In genomic region chr16:14280541-14280940, GRCh38 we compare ENCODE assay signal across 26 cellular contexts.
"Had no signal": no experiment of that assay in that cellular context is flagged by ENCODE, and none has a peak within 500 bp of the region (broad histone marks: within the 10 kb centered on the region; RNA-seq: fewer than 3 reads in every experiment).

No MANE protein-coding gene starts in this region.

- H3K9me3 Mint-ChIP-seq: activated CD4-positive, alpha-beta T cell treated with anti-CD3 and anti-CD28 coated beads, Interleukin-2, amount 10 ng/mL, durations not matched to agents 24 days and 14 days; activated naive CD4-positive, alpha-beta T cell treated with anti-CD3 and anti-CD28 coated beads for 36 hours; activated T-cell treated with anti-CD3 and anti-CD28 coated beads, Interleukin-2, amount 50 U/mL, for 24 hours; activated T-helper 17 cell treated with anti-CD3 and anti-CD28 coated beads, Interleukin-2, amount 50 U/mL, for 72 hours had no signal

- DNase-seq: activated B cell treated with CpG ODN at 0.5 μM for 24 hours; activated CD4-positive, alpha-beta T cell treated with anti-CD3 and anti-CD28 coated beads for 1 hour; activated CD4-positive, alpha-beta T cell treated with anti-CD3 and anti-CD28 coated beads, Interleukin-2, amount 10 ng/mL, durations not matched to agents 24 days and 14 days; activated CD4-positive, alpha-beta T cell treated with anti-CD3 and anti-CD28 coated beads, Interleukin-2, amount 50 U/mL, for 48 hours; activated CD8-positive, alpha-beta memory T cell treated with anti-CD3 and anti-CD28 coated beads, Interleukin-2, amount 10 ng/mL, durations not matched to agents 7 days and 5 days; activated gamma-delta T cell; activated naive CD4-positive, alpha-beta T cell treated with anti-CD3 and anti-CD28 coated beads for 36 hours; activated T-cell treated with anti-CD3 and anti-CD28 coated beads, Interleukin-2, amount 50 U/mL, for 24 hours; amygdala; brain microvascular endothelial cell; NCI-H1105; NCI-H1436; NCI-H1694 treated with DMSO at 0.1 percent for 48 hours; NCI-H2029 treated with DMSO at 0.1 percent for 48 hours; NCI-H345; NCI-H510A; NCI-H526 treated with DMSO at 0.1 percent for 48 hours; NCI-H82; SIG-M5; T-helper 9 cell had no signal

- H3K27me3 ChIP-seq: brain microvascular endothelial cell, cardiac muscle cell had no signal

- H3K27me3 Mint-ChIP-seq: activated T-cell treated with anti-CD3 and anti-CD28 coated beads, Interleukin-2, amount 50 U/mL, for 24 hours; activated T-helper 17 cell treated with anti-CD3 and anti-CD28 coated beads, Interleukin-2, amount 50 U/mL, for 72 hours had no signal

- H3K4me3 Mint-ChIP-seq: activated B cell treated with CpG ODN at 0.5 μM for 24 hours; activated CD4-positive, alpha-beta T cell treated with anti-CD3 and anti-CD28 coated beads, Interleukin-2, amount 10 ng/mL, durations not matched to agents 24 days and 14 days; activated CD8-positive, alpha-beta memory T cell treated with anti-CD3 and anti-CD28 coated beads, Interleukin-2, amount 10 ng/mL, durations not matched to agents 7 days and 5 days; activated naive CD4-positive, alpha-beta T cell treated with anti-CD3 and anti-CD28 coated beads for 36 hours; activated naive CD8-positive, alpha-beta T cell; activated T-cell treated with anti-CD3 and anti-CD28 coated beads, Interleukin-2, amount 50 U/mL, for 24 hours; activated T-helper 17 cell treated with anti-CD3 and anti-CD28 coated beads, Interleukin-2, amount 50 U/mL, for 72 hours; T-helper 1 cell treated with Interleukin-12 subunit alpha and Interleukin-12 subunit beta and Interleukin-4 antibody, amounts not matched to agents 30 μg/mL and 1 μg/mL, for 36 hours had no signal

- H3K4me2 ChIP-seq: KMS-11 had no signal

- H3K27ac ChIP-seq: brain microvascular endothelial cell, cardiac muscle cell, KMS-11 had no signal

- H3K36me3 ChIP-seq: brain microvascular endothelial cell, cardiac muscle cell had no signal

- H3K36me3 Mint-ChIP-seq: activated CD8-positive, alpha-beta memory T cell treated with anti-CD3 and anti-CD28 coated beads, Interleukin-2, amount 10 ng/mL, durations not matched to agents 7 days and 5 days; activated naive CD8-positive, alpha-beta T cell had no signal

- H3K9ac ChIP-seq: KMS-11 had no signal

- H3K4me3 ChIP-seq: cardiac muscle cell had no signal

- ATAC-seq: activated CD8-positive, alpha-beta memory T cell treated with anti-CD3 and anti-CD28 coated beads, Interleukin-2, amount 10 ng/mL, durations not matched to agents 7 days and 5 days; activated T-helper 17 cell treated with anti-CD3 and anti-CD28 coated beads, Interleukin-2, amount 50 U/mL, for 72 hours; SK-N-SH treated with all-trans-retinoic acid at 6 μM for 48 hours had no signal

- H3K4me1 Mint-ChIP-seq: activated T-helper 17 cell treated with anti-CD3 and anti-CD28 coated beads, Interleukin-2, amount 50 U/mL, for 72 hours had no signal

- H3K27ac Mint-ChIP-seq: activated B cell treated with CpG ODN at 0.5 μM for 24 hours; activated CD4-positive, alpha-beta T cell treated with anti-CD3 and anti-CD28 coated beads, Interleukin-2, amount 10 ng/mL, durations not matched to agents 24 days and 14 days; activated CD8-positive, alpha-beta memory T cell treated with anti-CD3 and anti-CD28 coated beads, Interleukin-2, amount 10 ng/mL, durations not matched to agents 7 days and 5 days; activated naive CD4-positive, alpha-beta T cell treated with anti-CD3 and anti-CD28 coated beads for 36 hours; activated naive CD8-positive, alpha-beta T cell; activated T-cell treated with anti-CD3 and anti-CD28 coated beads, Interleukin-2, amount 50 U/mL, for 24 hours; activated T-helper 17 cell treated with anti-CD3 and anti-CD28 coated beads, Interleukin-2, amount 50 U/mL, for 72 hours; T-helper 1 cell treated with Interleukin-12 subunit alpha and Interleukin-12 subunit beta and Interleukin-4 antibody, amounts not matched to agents 30 μg/mL and 1 μg/mL, for 36 hours had no signal
